In the genomic region with DNA sequence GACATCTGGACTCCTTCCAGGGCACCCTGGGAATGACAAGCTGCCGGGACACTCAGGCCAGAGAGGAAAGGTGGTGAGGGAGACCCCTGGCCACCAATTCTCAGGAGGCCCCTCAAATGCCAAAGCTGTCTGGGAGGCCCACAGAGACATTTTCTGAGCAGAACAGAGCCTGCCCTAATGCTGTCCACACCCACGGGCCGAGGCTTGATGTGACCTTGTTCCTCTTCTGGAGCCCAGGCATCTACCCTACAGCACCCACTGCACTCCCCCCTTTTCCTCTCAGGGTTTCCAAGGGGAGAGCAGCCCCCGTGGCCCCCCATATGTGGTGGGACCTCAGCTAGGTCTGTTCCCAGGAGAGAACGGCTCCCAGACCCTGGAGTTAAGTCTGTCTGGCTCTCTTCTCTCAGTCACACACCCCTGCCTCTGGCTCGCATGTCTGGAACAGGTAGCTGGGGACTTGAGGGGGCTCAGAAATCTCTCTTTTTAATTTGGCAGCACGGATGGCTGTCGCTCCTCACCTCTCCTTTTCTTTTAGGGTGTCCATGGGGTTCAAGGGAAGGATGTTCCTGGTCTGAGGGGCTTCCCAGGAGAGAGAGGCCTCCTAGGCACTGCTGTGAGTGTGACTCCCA, we compare ENCODE assay signal across 23 cellular contexts.
"Had no signal": no experiment of that assay in that cellular context is flagged by ENCODE, and none has a peak within 500 bp of the region (broad histone marks: within the 10 kb centered on the region; RNA-seq: fewer than 3 reads in every experiment).

No MANE protein-coding gene starts in this region.

- DNase-seq: activated CD4-positive, alpha-beta memory T cell treated with anti-CD3 and anti-CD28 coated beads, Interleukin-2, amount 10 ng/mL, durations not matched to agents 7 days and 5 days; activated CD4-positive, alpha-beta T cell treated with anti-CD3 and anti-CD28 coated beads for 1 hour; activated CD8-positive, alpha-beta memory T cell treated with anti-CD3 and anti-CD28 coated beads, Interleukin-2, amount 10 ng/mL, durations not matched to agents 7 days and 5 days; activated naive CD4-positive, alpha-beta T cell treated with anti-CD3 and anti-CD28 coated beads, Interleukin-2, amount 10 ng/mL, durations not matched to agents 7 days and 5 days; activated T-cell treated with anti-CD3 and anti-CD28 coated beads, Interleukin-2, amount 50 U/mL, for 1 hour; cerebellar nuclear complex; effector memory CD4-positive, alpha-beta T cell; esophagus squamous epithelium; heart right ventricle; kidney glomerular epithelial cell; left ventricle myocardium inferior; mammary epithelial cell; midbrain; stomach; T-helper 2 cell; trophoblast cell; WERI-Rb-1 had no signal

- H3K27ac ChIP-seq: breast epithelium, esophagus squamous epithelium, heart right ventricle, left ventricle myocardium inferior, prostate gland, right atrium auricular region, stomach, WERI-Rb-1 had no signal

- H3K36me3 ChIP-seq: breast epithelium, esophagus squamous epithelium, heart right ventricle, left ventricle myocardium inferior, prostate gland, right atrium auricular region, stomach, WERI-Rb-1 had no signal

- FAIRE-seq: astrocyte, endothelial cell of umbilical vein had no signal

- H3K27me3 ChIP-seq: breast epithelium, right atrium auricular region, stomach had no signal

- H3K4me3 Mint-ChIP-seq: activated CD4-positive, alpha-beta memory T cell treated with anti-CD3 and anti-CD28 coated beads, Interleukin-2, amount 10 ng/mL, durations not matched to agents 7 days and 5 days; activated CD8-positive, alpha-beta memory T cell treated with anti-CD3 and anti-CD28 coated beads, Interleukin-2, amount 10 ng/mL, durations not matched to agents 7 days and 5 days; activated naive CD4-positive, alpha-beta T cell treated with anti-CD3 and anti-CD28 coated beads, Interleukin-2, amount 10 ng/mL, durations not matched to agents 7 days and 5 days; neural crest cell had no signal

- ATAC-seq: heart right ventricle had no signal

- H3K4me1 Mint-ChIP-seq: activated CD4-positive, alpha-beta memory T cell treated with anti-CD3 and anti-CD28 coated beads, Interleukin-2, amount 10 ng/mL, durations not matched to agents 7 days and 5 days; activated CD8-positive, alpha-beta memory T cell treated with anti-CD3 and anti-CD28 coated beads, Interleukin-2, amount 10 ng/mL, durations not matched to agents 7 days and 5 days; neural crest cell had no signal

- H3K36me3 Mint-ChIP-seq: activated CD8-positive, alpha-beta memory T cell treated with anti-CD3 and anti-CD28 coated beads, Interleukin-2, amount 10 ng/mL, durations not matched to agents 7 days and 5 days; activated naive CD4-positive, alpha-beta T cell treated with anti-CD3 and anti-CD28 coated beads, Interleukin-2, amount 10 ng/mL, durations not matched to agents 7 days and 5 days had no signal

- H3K4me3 ChIP-seq: breast epithelium, esophagus squamous epithelium, heart right ventricle, left ventricle myocardium inferior, prostate gland, right atrium auricular region, stomach had no signal

- H3K9me3 ChIP-seq: breast epithelium, esophagus squamous epithelium, heart right ventricle, left ventricle myocardium inferior, prostate gland, right atrium auricular region, stomach had no signal

- H3K9me3 Mint-ChIP-seq: activated CD4-positive, alpha-beta memory T cell treated with anti-CD3 and anti-CD28 coated beads, Interleukin-2, amount 10 ng/mL, durations not matched to agents 7 days and 5 days; activated naive CD4-positive, alpha-beta T cell treated with anti-CD3 and anti-CD28 coated beads, Interleukin-2, amount 10 ng/mL, durations not matched to agents 7 days and 5 days; neural crest cell had no signal

- H3K27me3 Mint-ChIP-seq: activated CD4-positive, alpha-beta memory T cell treated with anti-CD3 and anti-CD28 coated beads, Interleukin-2, amount 10 ng/mL, durations not matched to agents 7 days and 5 days had no signal

- H3K4me1 ChIP-seq: breast epithelium, esophagus squamous epithelium, prostate gland, stomach had no signal

- H3K27ac Mint-ChIP-seq: activated CD4-positive, alpha-beta memory T cell treated with anti-CD3 and anti-CD28 coated beads, Interleukin-2, amount 10 ng/mL, durations not matched to agents 7 days and 5 days; activated CD8-positive, alpha-beta memory T cell treated with anti-CD3 and anti-CD28 coated beads, Interleukin-2, amount 10 ng/mL, durations not matched to agents 7 days and 5 days; activated naive CD4-positive, alpha-beta T cell treated with anti-CD3 and anti-CD28 coated beads, Interleukin-2, amount 10 ng/mL, durations not matched to agents 7 days and 5 days had no signal
